Comparison of ENCODE assay signal across 30 cellular contexts in the genomic region with DNA sequence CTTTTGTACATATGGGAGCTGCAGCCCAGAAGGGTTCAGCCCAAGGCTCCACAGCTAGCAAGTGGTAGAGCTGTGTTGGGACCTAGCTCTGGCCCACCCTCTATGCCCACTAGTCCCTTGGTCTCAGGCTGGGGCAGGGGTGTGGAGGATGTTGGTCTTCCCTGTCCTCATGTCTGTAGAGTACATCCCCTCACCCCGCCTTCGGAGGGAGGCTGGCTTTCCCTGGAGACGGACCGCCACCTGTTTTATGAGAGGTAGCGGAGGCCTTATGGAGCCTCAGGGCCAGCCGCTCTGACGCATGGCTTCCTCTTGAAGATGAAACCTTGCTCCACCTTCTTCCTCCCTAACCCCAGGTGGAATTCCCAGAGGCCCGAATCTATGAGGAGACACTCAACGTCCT. TPM values are rescaled to one million over a fixed set of nuclear protein-coding genes. Genes with fewer than 3 reads are reported as not detected.
A peak's percentile ranks its signal among the peaks of the same experiment; 100 is the strongest.
DNase-seq lines count a peak whose midpoint lies in the region; ATAC-seq and TF ChIP-seq lines count a peak whose summit lies in the region.
"Had no signal": no experiment of that assay in that cellular context is flagged by ENCODE, and none has a peak within 500 bp of the region (broad histone marks: within the 10 kb centered on the region; RNA-seq: fewer than 3 reads in every experiment).

No MANE protein-coding gene starts in this region.

- peaks cover 0 to 14% of the 10 kb centered on the region in 2 donors for H3K36me3 ChIP-seq in aorta (ENCODE audit: control insufficient read depth in 1 of 2, insufficient read depth in 2 of 2, low read length in 1 of 2)
- H3K36me3 ChIP-seq: BE2C had no signal

- POLR2A ChIA-PET in activated CD8-positive, alpha-beta T cell treated with anti-CD3 and anti-CD28 coated beads, Interleukin-2, amount 10 ng/mL, durations not matched to agents 7 days and 5 days (lab: Charles Lee), result interaction anchor here (0.7 kb wide), 1 partner anchor 18 kb away, joined by 3 read pairs; no protein-coding TSS in a partner anchor

- no peak for ATAC-seq in Right ventricle myocardium superior (ENCODE audit: poor library complexity)
- no peak for ATAC-seq in activated CD8-positive, alpha-beta T cell treated with anti-CD3 and anti-CD28 coated beads, Interleukin-2, amount 10 ng/mL, durations not matched to agents 7 days and 5 days
- no peak for ATAC-seq in GM21576 (IDR thresholded peaks at IDR 0.05; ENCODE audit: unreplicated experiment)
- ATAC-seq in aorta (ENCODE audit: low FRiP score), result no peak
- ATAC-seq: activated CD4-positive, alpha-beta T cell treated with anti-CD3 and anti-CD28 coated beads for 36 hours; stimulated activated naive B cell treated with anti-CD40 and anti-IgM and Interleukin-4, amounts not matched to agents 10 μg/mL and 1 μg/mL and 100 μg/mL, for 72 hours had no signal

- peak overlapping the region; percentile 54 for H3K27ac Mint-ChIP-seq in activated CD8-positive, alpha-beta T cell treated with anti-CD3 and anti-CD28 coated beads, Interleukin-2, amount 10 ng/mL, durations not matched to agents 7 days and 5 days
- peak overlapping the region; percentile 45 for H3K27ac Mint-ChIP-seq in nephron progenitor cell
- H3K27ac Mint-ChIP-seq: activated CD4-positive, alpha-beta T cell treated with anti-CD3 and anti-CD28 coated beads for 36 hours; natural killer cell treated with Interleukin-12 subunit alpha and Interleukin-12 subunit beta and Interleukin-15 and Interleukin-18, amount 100 ng/mL, for 72 hours; stimulated activated naive B cell treated with anti-CD40 and anti-IgM and Interleukin-4, amounts not matched to agents 10 μg/mL and 1 μg/mL and 100 μg/mL, for 72 hours had no signal

- H3K27me3 Mint-ChIP-seq in activated CD8-positive, alpha-beta T cell treated with anti-CD3 and anti-CD28 coated beads, Interleukin-2, amount 10 ng/mL, durations not matched to agents 7 days and 5 days (ENCODE audit: low read depth), result no peaks in the 10 kb centered on the region
- no peaks in the 10 kb centered on the region for H3K27me3 Mint-ChIP-seq in nephron progenitor cell (ENCODE audit: low read depth, poor library complexity)
- H3K27me3 Mint-ChIP-seq: activated CD4-positive, alpha-beta T cell treated with anti-CD3 and anti-CD28 coated beads for 36 hours; natural killer cell treated with Interleukin-12 subunit alpha and Interleukin-12 subunit beta and Interleukin-15 and Interleukin-18, amount 100 ng/mL, for 72 hours; stimulated activated naive B cell treated with anti-CD40 and anti-IgM and Interleukin-4, amounts not matched to agents 10 μg/mL and 1 μg/mL and 100 μg/mL, for 72 hours had no signal

- TF ChIP-seq CTCF in nephron progenitor cell (IDR thresholded peaks at IDR 0.05), result no peak

- H3K9me3 ChIP-seq in aorta (ENCODE audit: control insufficient read depth, low read length), result no peaks in the 10 kb centered on the region
- H3K9me3 ChIP-seq: BE2C, HAP-1 had no signal

- H3K9me3 Mint-ChIP-seq in activated CD8-positive, alpha-beta T cell treated with anti-CD3 and anti-CD28 coated beads, Interleukin-2, amount 10 ng/mL, durations not matched to agents 7 days and 5 days (ENCODE audit: insufficient read depth), result no peaks in the 10 kb centered on the region
- no peaks in the 10 kb centered on the region for H3K9me3 Mint-ChIP-seq in nephron progenitor cell
- H3K9me3 Mint-ChIP-seq: natural killer cell treated with Interleukin-12 subunit alpha and Interleukin-12 subunit beta and Interleukin-15 and Interleukin-18, amount 100 ng/mL, for 72 hours; stimulated activated naive B cell treated with anti-CD40 and anti-IgM and Interleukin-4, amounts not matched to agents 10 μg/mL and 1 μg/mL and 100 μg/mL, for 72 hours had no signal

- no peak overlapping the region for H3K27ac ChIP-seq in aorta (ENCODE audit: low read depth in 1 of 2, low read length in 2 of 2)
- H3K27ac ChIP-seq: epithelial cell of prostate had no signal

- no peak overlapping the region for H3K4me3 ChIP-seq in aorta (ENCODE audit: low read length in 2 of 2)
- H3K4me3 ChIP-seq: coronary artery, HAP-1 had no signal

- intact Hi-C loops in cardiac septum (cut with DNase I) (loop anchor here (10.0 kb wide), 1 partner anchor 539 kb away; a partner anchor contains a TSS), Right ventricle myocardium superior (cut with DNase I) (no loop called here), aorta (cut with DNase I) (no loop called here)

- peaks cover 5% of the 10 kb centered on the region for H3K4me1 Mint-ChIP-seq in activated CD8-positive, alpha-beta T cell treated with anti-CD3 and anti-CD28 coated beads, Interleukin-2, amount 10 ng/mL, durations not matched to agents 7 days and 5 days (ENCODE audit: low read depth)
- no peaks in the 10 kb centered on the region for H3K4me1 Mint-ChIP-seq in nephron progenitor cell
- H3K4me1 Mint-ChIP-seq: activated CD4-positive, alpha-beta T cell treated with anti-CD3 and anti-CD28 coated beads for 36 hours had no signal

- CTCF ChIA-PET in activated CD8-positive, alpha-beta T cell treated with anti-CD3 and anti-CD28 coated beads, Interleukin-2, amount 10 ng/mL, durations not matched to agents 7 days and 5 days (lab: Charles Lee), result no interaction called here

- no peaks in the 10 kb centered on the region for H3K27me3 ChIP-seq in aorta (ENCODE audit: control insufficient read depth in 1 of 2, insufficient read depth in 2 of 2, low read length in 1 of 2)
- H3K27me3 ChIP-seq: BE2C had no signal

- DNase-seq in cardiac septum (ENCODE audit: low spot score), result peak; percentile 38
- no peak for DNase-seq in Right ventricle myocardium superior
- no peak for DNase-seq in activated CD8-positive, alpha-beta T cell treated with anti-CD3 and anti-CD28 coated beads, Interleukin-2, amount 10 ng/mL, durations not matched to agents 7 days and 5 days
- no peak for DNase-seq in nephron progenitor cell
- DNase-seq in aorta, result no peak
- no peak for DNase-seq in AG08396 (ENCODE audit: low spot score)
- DNase-seq: activated CD4-positive, alpha-beta T cell treated with anti-CD3 and anti-CD28 coated beads for 36 hours; BE2C; DMS153; effector CD8-positive, alpha-beta T cell; hippocampal formation; Kasumi-1; mammary epithelial cell; NCI-H1436 treated with DMSO at 0.1 percent for 48 hours; NCI-H2081 treated with DMSO at 0.1 percent for 48 hours; NCI-H226; NCI-H526 treated with DMSO at 0.1 percent for 48 hours; SIG-M5; stimulated activated naive B cell treated with anti-CD40 and anti-IgM and Interleukin-4, amounts not matched to agents 10 μg/mL and 1 μg/mL and 100 μg/mL, for 72 hours; T-helper 9 cell had no signal

- peaks cover 3 to 4% of the 10 kb centered on the region in 2 donors for H3K4me1 ChIP-seq in aorta (ENCODE audit: control insufficient read depth in 1 of 2, insufficient read depth in 2 of 2, low read length in 2 of 2)
- H3K4me1 ChIP-seq: BE2C, HAP-1 had no signal

- H3K36me3 Mint-ChIP-seq in activated CD8-positive, alpha-beta T cell treated with anti-CD3 and anti-CD28 coated beads, Interleukin-2, amount 10 ng/mL, durations not matched to agents 7 days and 5 days (ENCODE audit: low read depth), result peaks cover 54% of the 10 kb centered on the region
- H3K36me3 Mint-ChIP-seq in nephron progenitor cell (ENCODE audit: low read depth), result peaks cover 46% of the 10 kb centered on the region

- WGBS in aorta, 2 donors, result 92% methylated on average over 9 of the region's 9 CpGs

- no peak overlapping the region for H3K4me3 Mint-ChIP-seq in activated CD8-positive, alpha-beta T cell treated with anti-CD3 and anti-CD28 coated beads, Interleukin-2, amount 10 ng/mL, durations not matched to agents 7 days and 5 days
- no peak overlapping the region for H3K4me3 Mint-ChIP-seq in nephron progenitor cell
- H3K4me3 Mint-ChIP-seq: activated CD4-positive, alpha-beta T cell treated with anti-CD3 and anti-CD28 coated beads for 36 hours; natural killer cell treated with Interleukin-12 subunit alpha and Interleukin-12 subunit beta and Interleukin-15 and Interleukin-18, amount 100 ng/mL, for 72 hours; stimulated activated naive B cell treated with anti-CD40 and anti-IgM and Interleukin-4, amounts not matched to agents 10 μg/mL and 1 μg/mL and 100 μg/mL, for 72 hours had no signal

RNA-seq across cellular contexts. Expression of a gene that starts 8.4 kb away (rescaled TPM):
- 58.5 TPM for total RNA-seq in cardiac septum
- total RNA-seq in Right ventricle myocardium superior, result 33.8 TPM
- total RNA-seq in activated CD8-positive, alpha-beta T cell treated with anti-CD3 and anti-CD28 coated beads, Interleukin-2, amount 10 ng/mL, durations not matched to agents 7 days and 5 days, result 10 to 100 TPM; 16.3 to 19.7 TPM
- total RNA-seq in aorta, result 10 to 100 TPM; 51.1 to 68.9 TPM
- 10 to 100 TPM; 11.7 to 16.2 TPM for polyA plus RNA-seq in aorta

RNA-seq across cellular contexts. Expression of a gene that starts 8.7 kb away (rescaled TPM):
- total RNA-seq in cardiac septum (17.3 TPM), Right ventricle myocardium superior (11.2 TPM), aorta (10 to 100 TPM; 34.5 to 37.2 TPM)
- 10 to 100 TPM; 20.7 to 22.7 TPM for total RNA-seq in activated CD8-positive, alpha-beta T cell treated with anti-CD3 and anti-CD28 coated beads, Interleukin-2, amount 10 ng/mL, durations not matched to agents 7 days and 5 days
- polyA plus RNA-seq in aorta, result 10 to 100 TPM; 70.7 to 74.3 TPM

RNA-seq across cellular contexts. Expression of a gene that starts 13.3 kb away (rescaled TPM):
- total RNA-seq in cardiac septum (127 TPM), Right ventricle myocardium superior (158 TPM), aorta (10 to 100 TPM; 40.1 to 42.5 TPM)
- 10 to 100 TPM; 68.1 to 73.9 TPM for total RNA-seq in activated CD8-positive, alpha-beta T cell treated with anti-CD3 and anti-CD28 coated beads, Interleukin-2, amount 10 ng/mL, durations not matched to agents 7 days and 5 days
- 10 to 100 TPM; 36.6 to 41.4 TPM for polyA plus RNA-seq in aorta

RNA-seq across cellular contexts. Expression of a gene that starts 21.0 kb away (rescaled TPM):
- not detected for total RNA-seq in cardiac septum
- total RNA-seq in Right ventricle myocardium superior, result not detected
- not detected for total RNA-seq in activated CD8-positive, alpha-beta T cell treated with anti-CD3 and anti-CD28 coated beads, Interleukin-2, amount 10 ng/mL, durations not matched to agents 7 days and 5 days
- total RNA-seq in aorta, result not detected
- polyA plus RNA-seq in aorta, result not detected
- total RNA-seq: activated CD4-positive, alpha-beta T cell treated with anti-CD3 and anti-CD28 coated beads for 36 hours; activated CD8-positive, alpha-beta memory T cell treated with anti-CD3 and anti-CD28 coated beads for 36 hours; mammary epithelial cell; mucosa of gallbladder; natural killer cell treated with Interleukin-12 subunit alpha and Interleukin-12 subunit beta and Interleukin-15 and Interleukin-18, amount 100 ng/mL, for 72 hours; omental fat pad; temporal lobe; urinary bladder had no signal
- polyA plus RNA-seq: mammary epithelial cell, urinary bladder had no signal

RNA-seq across cellular contexts. Expression of a gene that starts 25.0 kb away (rescaled TPM):
- 3.9 TPM for total RNA-seq in cardiac septum
- 2.0 TPM for total RNA-seq in Right ventricle myocardium superior
- 10 to 100 TPM; 31.2 to 32.0 TPM for total RNA-seq in activated CD8-positive, alpha-beta T cell treated with anti-CD3 and anti-CD28 coated beads, Interleukin-2, amount 10 ng/mL, durations not matched to agents 7 days and 5 days
- 1 to 10 TPM; 2.5 to 4.1 TPM for total RNA-seq in aorta
- polyA plus RNA-seq in aorta, result 1 to 10 TPM; 1.5 to 1.8 TPM
